14 cellular contexts compared by ENCODE assay signal in the genomic region with DNA sequence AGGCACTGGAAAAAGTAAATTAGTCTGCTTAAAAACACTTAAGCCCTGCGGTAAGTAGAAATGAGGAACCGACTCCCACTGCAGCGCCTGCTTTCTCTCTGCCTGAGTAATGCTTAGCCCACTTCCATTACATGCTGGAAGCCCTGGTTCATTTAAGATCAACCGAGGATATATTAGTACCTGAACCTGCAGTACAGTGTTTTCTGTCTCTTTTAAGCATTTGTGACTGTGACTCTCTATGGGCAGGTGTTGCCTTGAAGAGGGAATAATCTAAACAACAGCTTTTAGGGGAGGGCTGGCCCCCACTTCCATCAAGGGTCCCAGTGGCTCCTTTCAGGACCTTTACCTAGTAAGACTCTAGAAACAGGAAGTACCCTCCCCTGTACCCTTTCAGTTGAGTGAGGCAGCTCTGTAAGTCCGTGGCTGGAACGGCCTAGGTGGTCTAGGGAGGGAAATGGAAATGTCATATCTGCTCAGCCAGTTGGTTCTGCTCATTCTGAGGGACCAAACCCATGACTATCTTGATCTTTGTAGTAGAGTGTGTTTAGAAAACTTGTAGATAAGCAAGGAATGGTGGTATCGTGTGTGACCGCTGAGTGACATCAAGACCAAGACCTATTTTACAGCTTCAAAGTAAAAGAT. TPM values are rescaled to one million over a fixed set of nuclear protein-coding genes. Genes with fewer than 3 reads are reported as not detected.
DNase-seq lines count a peak whose midpoint lies in the region; ATAC-seq and TF ChIP-seq lines count a peak whose summit lies in the region.
"Had no signal": no experiment of that assay in that cellular context is flagged by ENCODE, and none has a peak within 500 bp of the region (broad histone marks: within the 10 kb centered on the region; RNA-seq: fewer than 3 reads in every experiment).

No MANE protein-coding gene starts in this region.

- peak overlapping the region; percentile 35 for H3K27ac Mint-ChIP-seq in mesothelial cell of epicardium
- H3K27ac Mint-ChIP-seq: activated CD4-positive, alpha-beta T cell treated with anti-CD3 and anti-CD28 coated beads for 36 hours; activated naive CD8-positive, alpha-beta T cell treated with anti-CD3 and anti-CD28 coated beads, Interleukin-2, amount 10 ng/mL, durations not matched to agents 7 days and 5 days; nephron had no signal

- DNase-seq in GM10248 (ENCODE audit: extremely low spot score) (peak; percentile 42), MV-4-11 (lab: John Stamatoyannopoulos, UW) (peak; percentile 97), mesothelial cell of epicardium (ENCODE audit: low spot score in 2 of 2, unreplicated experiment in 2 of 2) (no peak), DMS79 treated with DMSO at 0.1 percent for 48 hours (lab: John Stamatoyannopoulos, UW) (no peak), SW480 (ENCODE audit: low spot score) (no peak), activated gamma-delta T cell (lab: John Stamatoyannopoulos, UW) (no peak)
- DNase-seq: activated CD4-positive, alpha-beta T cell treated with anti-CD3 and anti-CD28 coated beads for 36 hours; activated naive CD8-positive, alpha-beta T cell treated with anti-CD3 and anti-CD28 coated beads, Interleukin-2, amount 10 ng/mL, durations not matched to agents 7 days and 5 days; effector CD4-positive, alpha-beta T cell; NCI-H1436 treated with DMSO at 0.1 percent for 48 hours had no signal

- peaks cover 11% of the 10 kb centered on the region for H3K4me1 Mint-ChIP-seq in mesothelial cell of epicardium

- peaks cover 51% of the 10 kb centered on the region for H3K36me3 Mint-ChIP-seq in mesothelial cell of epicardium

- CTCF ChIA-PET in GM10248 (lab: Yijun Ruan, JAX), result no interaction called here

- H3K9me3 Mint-ChIP-seq in mesothelial cell of epicardium, result no peaks in the 10 kb centered on the region
- H3K9me3 Mint-ChIP-seq: activated naive CD8-positive, alpha-beta T cell treated with anti-CD3 and anti-CD28 coated beads, Interleukin-2, amount 10 ng/mL, durations not matched to agents 7 days and 5 days; nephron had no signal

- H3K4me3 Mint-ChIP-seq in mesothelial cell of epicardium, result no peak overlapping the region
- H3K4me3 Mint-ChIP-seq: activated CD4-positive, alpha-beta T cell treated with anti-CD3 and anti-CD28 coated beads for 36 hours; activated naive CD8-positive, alpha-beta T cell treated with anti-CD3 and anti-CD28 coated beads, Interleukin-2, amount 10 ng/mL, durations not matched to agents 7 days and 5 days; nephron had no signal

- POLR2A ChIA-PET in GM10248 (lab: Yijun Ruan, JAX), result no interaction called here

- ATAC-seq in GM21786 (IDR thresholded peaks at IDR 0.05; ENCODE audit: unreplicated experiment) (peak; percentile 63), HG03457 (IDR thresholded peaks at IDR 0.05; ENCODE audit: unreplicated experiment) (no peak)
- ATAC-seq: activated CD4-positive, alpha-beta T cell treated with anti-CD3 and anti-CD28 coated beads for 36 hours; Panc1 had no signal

- TF ChIP-seq CTCF in GM10248 (IDR thresholded peaks at IDR 0.05; ENCODE audit: control extremely low read depth, extremely low read depth, low read depth, missing control alignments), result no peak
- no peak for TF ChIP-seq CTCF in mesothelial cell of epicardium (IDR thresholded peaks at IDR 0.05; ENCODE audit: unreplicated experiment)

- H3K27me3 Mint-ChIP-seq in mesothelial cell of epicardium (ENCODE audit: low read depth), result no peaks in the 10 kb centered on the region
- H3K27me3 Mint-ChIP-seq: activated CD4-positive, alpha-beta T cell treated with anti-CD3 and anti-CD28 coated beads for 36 hours; activated naive CD8-positive, alpha-beta T cell treated with anti-CD3 and anti-CD28 coated beads, Interleukin-2, amount 10 ng/mL, durations not matched to agents 7 days and 5 days had no signal

RNA-seq across cellular contexts. Expression of a gene that starts 56.2 kb away (rescaled TPM):
- 37.5 to 47.6 TPM (median 45.7 TPM) in 3 replicates for total RNA-seq in mesothelial cell of epicardium

RNA-seq across cellular contexts. Expression of a gene that starts 59.5 kb away (rescaled TPM):
- 73.1 to 87.9 TPM (median 83.2 TPM) in 3 replicates for total RNA-seq in mesothelial cell of epicardium

Comparison
In these comparisons a context has a peak if more than half of its experiments do, and no peak if none do; other contexts are left out.
1. DNase-seq: peak in GM10248 (single experiment) and MV-4-11 (single experiment); none in mesothelial cell of epicardium (0 of 2), DMS79 treated with DMSO at 0.1 percent for 48 hours (single experiment), SW480 (single experiment) and activated gamma-delta T cell (single experiment).